In the genomic region with DNA sequence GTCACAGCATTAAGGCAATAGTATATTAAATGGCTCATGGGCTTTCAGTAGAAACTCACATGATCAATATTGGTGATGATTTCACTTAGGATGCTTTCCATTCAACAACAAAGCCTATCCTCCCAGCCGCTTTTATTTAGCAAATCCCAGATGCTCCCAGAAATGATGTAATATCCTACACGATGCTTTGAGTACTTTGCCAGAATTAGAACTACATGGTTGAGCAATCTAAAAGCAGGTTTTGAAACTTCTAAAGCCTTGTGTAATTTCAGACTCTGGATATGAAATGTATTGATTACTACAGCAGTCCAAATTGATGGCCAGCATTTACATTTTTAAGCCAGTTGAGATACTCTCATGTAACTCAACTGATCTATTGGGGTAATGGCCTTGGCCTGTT, we compare ENCODE assay signal across 23 cellular contexts. TPM values are rescaled to one million over a fixed set of nuclear protein-coding genes. Genes with fewer than 3 reads are reported as not detected.
DNase-seq lines count a peak whose midpoint lies in the region; ATAC-seq and TF ChIP-seq lines count a peak whose summit lies in the region.
"Had no signal": no experiment of that assay in that cellular context is flagged by ENCODE, and none has a peak within 500 bp of the region (broad histone marks: within the 10 kb centered on the region; RNA-seq: fewer than 3 reads in every experiment).

No MANE protein-coding gene starts in this region.

- H3K27ac ChIP-seq in GM23248: no peak overlapping the region
- no peak overlapping the region for H3K27ac ChIP-seq in adrenal gland
- H3K27ac ChIP-seq: BLaER1, cardiac muscle cell, epithelial cell of prostate, left ventricle myocardium inferior, neural progenitor cell, tibial artery had no signal

- H3K4me2 ChIP-seq in GM23248 (ENCODE audit: unreplicated experiment): no peak overlapping the region
- H3K4me2 ChIP-seq: BLaER1, neural progenitor cell had no signal

- H3K79me2 ChIP-seq in GM23248 (ENCODE audit: insufficient read depth): no peaks in the 10 kb centered on the region

- WGBS in GM23248 (ENCODE audit: low coverage in 1 of 2, low lambda C conversion rate in 2 of 2, missing lambda C conversion rate in 2 of 2), 2 experiments: 9 to 16% methylated on average over 2 of the region's 2 CpGs
- 49 to 60% (median 50%) methylated on average over 2 of the region's 2 CpGs for WGBS in adrenal gland, 4 donors

- TF ChIP-seq CTCF in fibroblast of the aortic adventitia (IDR thresholded peaks at IDR 0.05; ENCODE audit: insufficient read depth, low read length): no peak
- no peak for TF ChIP-seq CTCF in adrenal gland (IDR thresholded peaks at IDR 0.05)

- H3K9me2 ChIP-seq in GM23248 (ENCODE audit: insufficient read depth): no peaks in the 10 kb centered on the region

- no peaks in the 10 kb centered on the region for H3K36me3 ChIP-seq in GM23248 (ENCODE audit: low read depth)
- no peaks in the 10 kb centered on the region for H3K36me3 ChIP-seq in adrenal gland (replicated peaks in 1 of 2)
- H3K36me3 ChIP-seq: BLaER1, cardiac muscle cell, left ventricle myocardium inferior, neural progenitor cell, tibial artery had no signal

- H2AFZ ChIP-seq in GM23248: no peak overlapping the region
- H2AFZ ChIP-seq: neural progenitor cell had no signal

- no peak overlapping the region for H3K4me3 ChIP-seq in GM23248
- H3K4me3 ChIP-seq in fibroblast of the aortic adventitia (ENCODE audit: low read depth, low read length): no peak overlapping the region
- no peak overlapping the region for H3K4me3 ChIP-seq in adrenal gland
- H3K4me3 ChIP-seq: BLaER1, cardiac muscle cell, left ventricle myocardium inferior, neural progenitor cell, tibial artery had no signal

- ATAC-seq in HG02642 (IDR thresholded peaks at IDR 0.05; ENCODE audit: poor library complexity, unreplicated experiment): no peak
- ATAC-seq: activated T-helper 17 cell treated with anti-CD3 and anti-CD28 coated beads, Interleukin-2, amount 50 U/mL, for 72 hours; PC-3; stimulated activated naive B cell treated with anti-CD40 and anti-IgM and Interleukin-4, amounts not matched to agents 10 μg/mL and 1 μg/mL and 100 μg/mL, for 72 hours had no signal

- no peaks in the 10 kb centered on the region for H3K4me1 ChIP-seq in GM23248 (ENCODE audit: insufficient read depth)
- H3K4me1 ChIP-seq in adrenal gland (replicated peaks in 1 of 2): no peaks in the 10 kb centered on the region
- H3K4me1 ChIP-seq: BLaER1, left ventricle myocardium inferior, neural progenitor cell, tibial artery had no signal

- H3K9me3 ChIP-seq in GM23248 (ENCODE audit: low read depth) (no peaks in the 10 kb centered on the region), adrenal gland (replicated peaks in 1 of 3) (no peaks in the 10 kb centered on the region)

- H3K9ac ChIP-seq in GM23248: no peak overlapping the region
- H3K9ac ChIP-seq: BLaER1, neural progenitor cell had no signal

- no peak for TF ChIP-seq POLR2A in adrenal gland (IDR thresholded peaks at IDR 0.05)

- H4K20me1 ChIP-seq in GM23248 (ENCODE audit: insufficient read depth): no peaks in the 10 kb centered on the region
- H4K20me1 ChIP-seq: BLaER1 had no signal

- H3K27me3 ChIP-seq in GM23248 (replicated peaks; ENCODE audit: insufficient read depth): no peaks in the 10 kb centered on the region
- no peaks in the 10 kb centered on the region for H3K27me3 ChIP-seq in adrenal gland
- H3K27me3 ChIP-seq: BLaER1, neural progenitor cell, tibial artery had no signal

- no peaks in the 10 kb centered on the region for H3F3A ChIP-seq in GM23248 (ENCODE audit: insufficient read depth)

- DNase-seq in GM23248: peak; percentile 75
- peak; percentile 48 for DNase-seq in SKM-1 treated with dmso at 0.1 percent for 144 hours (lab: John Stamatoyannopoulos, UW; ENCODE audit: unreplicated experiment)
- peak; percentile 69 for DNase-seq in fibroblast of the aortic adventitia (ENCODE audit: low read depth)
- DNase-seq in stromal cell of bone marrow (ENCODE audit: low read depth): peak; percentile 44
- no peak for DNase-seq in adrenal gland
- no peak for DNase-seq in cerebellar nuclear complex (lab: John Stamatoyannopoulos, UW)
- DNase-seq: activated CD4-positive, alpha-beta T cell treated with anti-CD3 and anti-CD28 coated beads, Interleukin-2, amount 50 U/mL, for 1 hour; head of caudate nucleus; left ventricle myocardium inferior; NCI-H1694 treated with DMSO at 0.1 percent for 48 hours; NCI-H748 treated with DMSO at 0.1 percent for 48 hours; PC-3; SHP77; stimulated activated CD4-positive, alpha-beta T cell treated with anti-CD3 and anti-CD28 coated beads, Interleukin-2, amount 100 ng/mL, for 24 hours; stimulated activated naive B cell treated with anti-CD40 and anti-IgM and Interleukin-4, amounts not matched to agents 10 μg/mL and 1 μg/mL and 100 μg/mL, for 72 hours; tibial artery had no signal

- in situ Hi-C loops in GM23248 (cut with MboI): loop anchor here (10.0 kb wide), 1 partner anchor 235 kb away; no protein-coding TSS in a partner anchor

- intact Hi-C loops in adrenal gland (cut with DNase I): no loop called here

RNA-seq across cellular contexts. Expression of a gene that starts 13.6 kb away (rescaled TPM):
- not detected in 2 replicates for total RNA-seq in GM23248 (2014; rRNA removed; shearing (Covaris generic))
- not detected in 2 replicates for polyA plus RNA-seq in GM23248 (2016; fragmentation: Nextera tagmentation; extraction: Ambion mirVana)
- under 0.01 TPM in 1 of 2 replicates, not detected in the other for total RNA-seq in fibroblast of the aortic adventitia (ENCODE audit: low replicate concordance)
- 1 to 10 TPM in 4 of 8 donors, under 1 TPM in 4; 0.36 to 2.2 (median 0.95) TPM for total RNA-seq in adrenal gland
- polyA plus RNA-seq in adrenal gland: under 1 TPM; 0.24 to 0.35 (median 0.27) TPM
- total RNA-seq: activated T-helper 17 cell treated with anti-CD3 and anti-CD28 coated beads, Interleukin-2, amount 50 U/mL, for 72 hours; cardiac muscle cell; PC-3; T-helper 1 cell treated with Interleukin-12 subunit alpha and Interleukin-12 subunit beta and Interleukin-4 antibody, amounts not matched to agents 30 ng/mL and 1 ng/mL, for 36 hours had no signal
- polyA plus RNA-seq: cardiac muscle cell had no signal

Comparison
In these comparisons a context has a peak if more than half of its experiments do, and no peak if none do; other contexts are left out.
1. DNase-seq: peak in GM23248 (single experiment), SKM-1 treated with dmso at 0.1 percent for 144 hours (single experiment), fibroblast of the aortic adventitia (single experiment) and stromal cell of bone marrow (single experiment); none in adrenal gland (0 of 7) and cerebellar nuclear complex (0 of 2).